9 cellular contexts compared by ENCODE assay signal in genomic region chr5:172107606-172108005, GRCh38.
DNase-seq lines count a peak whose midpoint lies in the region; ATAC-seq and TF ChIP-seq lines count a peak whose summit lies in the region.
"Had no signal": no experiment of that assay in that cellular context is flagged by ENCODE, and none has a peak within 500 bp of the region (broad histone marks: within the 10 kb centered on the region; RNA-seq: fewer than 3 reads in every experiment).

No MANE protein-coding gene starts in this region.

- no peaks in the 10 kb centered on the region for H3K9me3 ChIP-seq in left lung
- H3K9me3 ChIP-seq in esophagus squamous epithelium = no peaks in the 10 kb centered on the region
- H3K9me3 ChIP-seq: body of pancreas had no signal

- TF ChIP-seq POLR2A in esophagus squamous epithelium (IDR thresholded peaks at IDR 0.05) = no peak

- H3K27ac ChIP-seq in left lung = peak overlapping the region; percentile 4 to 42
- H3K27ac ChIP-seq in esophagus squamous epithelium = no peak overlapping the region

- H3K36me3 ChIP-seq in left lung (peaks cover 0 to 41% of the 10 kb centered on the region in 2 donors), esophagus squamous epithelium (peaks cover 0 to 21% (median 4%) of the 10 kb centered on the region in 3 donors)

- POLR2A ChIA-PET in AG04449 (lab: Yijun Ruan, JAX) = interaction anchor here (0.6 to 0.9 kb wide), 2 partner anchors 12 to 79 kb away, joined by 3 to 6 read pairs; no protein-coding TSS in a partner anchor

- no peaks in the 10 kb centered on the region for H3K27me3 ChIP-seq in left lung
- no peaks in the 10 kb centered on the region for H3K27me3 ChIP-seq in esophagus squamous epithelium
- H3K27me3 ChIP-seq: body of pancreas had no signal

- DNase-seq in AG04449 (ENCODE audit: low read depth, low spot score) (peak; percentile 79), HT1080 (ENCODE audit: low read depth) (peak; percentile 74), astrocyte of the spinal cord (ENCODE audit: low read depth, low spot score) (peak; percentile 81), left lung (no peak), NCI-H345 treated with DMSO at 0.1 percent for 48 hours (lab: John Stamatoyannopoulos, UW; ENCODE audit: unreplicated experiment) (no peak), esophagus squamous epithelium (lab: John Stamatoyannopoulos, UW) (no peak)

- H3K4me1 ChIP-seq in left lung = peaks cover 7 to 77% of the 10 kb centered on the region in 2 donors
- peaks cover 30 to 55% (median 40%) of the 10 kb centered on the region in 3 donors for H3K4me1 ChIP-seq in esophagus squamous epithelium

- in situ Hi-C loops in astrocyte of the spinal cord (cut with HindIII; ENCODE audit: low sequenced_read_pairs) = no loop called here

- ATAC-seq in left lung (no peak), GM19467 (IDR thresholded peaks at IDR 0.05; ENCODE audit: unreplicated experiment) (no peak), GM21576 (IDR thresholded peaks at IDR 0.05; ENCODE audit: unreplicated experiment) (no peak)

- WGBS in esophagus squamous epithelium, 2 donors = 22 to 30% methylated on average over 12 to 13 of the region's 13 CpGs

- CTCF ChIA-PET in AG04449 (lab: Yijun Ruan, JAX) = interaction anchor here (0.8 to 6.4 kb wide), 17 partner anchors 9 to 188 kb away, joined by 3 to 114 read pairs (median 4); partner anchors contain the start of gene STK10

- intact Hi-C loops in left lung (cut with DNase I) (loop anchor here in 1 of 2 donors (5.0 to 10.0 kb wide), 2 partner anchors 80 to 187 kb away; partner anchors contain the start of gene STK10), esophagus squamous epithelium (cut with DNase I) (loop anchor here (5.0 to 10.0 kb wide), 2 partner anchors 80 to 187 kb away; partner anchors contain the start of gene STK10)

- H3K4me3 ChIP-seq in AG04449 (ENCODE audit: low read depth, low read length) (peak overlapping the region; percentile 13), astrocyte of the spinal cord (ENCODE audit: low read depth, low read length) (no peak overlapping the region), left lung (no peak overlapping the region), esophagus squamous epithelium (peak overlapping the region in 1 of 4 donors; percentile 9)
- H3K4me3 ChIP-seq: body of pancreas had no signal

- no peak for TF ChIP-seq CTCF in AG04449 (IDR thresholded peaks at IDR 0.05; ENCODE audit: insufficient read depth, low read length, missing control alignments)
- TF ChIP-seq CTCF in astrocyte of the spinal cord (IDR thresholded peaks at IDR 0.05; ENCODE audit: low read depth, low read length) = peak; percentile 5
- TF ChIP-seq CTCF in left lung (IDR thresholded peaks at IDR 0.05) = no peak
- TF ChIP-seq CTCF in esophagus squamous epithelium (IDR thresholded peaks at IDR 0.05) = no peak

Comparison
In these comparisons a context has a peak if more than half of its experiments do, and no peak if none do; other contexts are left out.
1. DNase-seq: peak in AG04449 (single experiment), HT1080 (single experiment) and astrocyte of the spinal cord (single experiment); none in left lung (0 of 2), NCI-H345 treated with DMSO at 0.1 percent for 48 hours (single experiment) and esophagus squamous epithelium (single experiment).
2. H3K27ac ChIP-seq: peak in left lung (2 of 2); none in esophagus squamous epithelium (0 of 4).